Comparison of ENCODE assay signal across 8 cellular contexts in the genomic region with DNA sequence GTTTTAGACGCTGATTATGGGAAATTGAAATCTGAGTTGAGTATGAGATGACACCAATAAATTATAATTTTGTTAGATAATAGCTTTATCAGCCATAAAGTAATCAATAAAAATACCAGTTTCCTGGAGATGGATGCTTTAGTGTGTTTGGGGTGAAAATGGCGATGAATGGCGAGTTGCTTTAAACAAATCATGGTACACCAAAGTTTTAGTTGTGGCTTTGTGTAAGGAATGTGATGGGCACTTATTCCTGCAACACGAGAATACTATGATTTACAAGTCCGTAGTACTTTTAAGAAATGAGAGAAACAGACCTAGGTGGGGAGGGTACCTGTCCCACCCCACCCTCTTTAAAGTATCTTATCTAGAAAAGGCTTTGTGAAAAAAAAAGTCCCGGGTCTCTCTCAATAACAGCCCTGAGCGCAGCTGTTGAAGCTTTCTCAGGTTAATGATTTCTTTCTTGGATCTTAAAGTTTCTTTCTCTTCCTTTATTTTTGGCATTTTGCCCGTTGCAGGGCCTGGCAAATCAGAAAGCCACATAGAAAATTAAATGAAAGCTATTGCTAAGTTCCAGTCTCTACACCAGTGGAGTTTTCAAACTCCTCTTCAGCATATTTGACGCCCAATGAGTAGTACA. TPM values are rescaled to one million over a fixed set of nuclear protein-coding genes. Genes with fewer than 3 reads are reported as not detected.
DNase-seq lines count a peak whose midpoint lies in the region; ATAC-seq, FAIRE-seq and TF ChIP-seq lines count a peak whose summit lies in the region.

No MANE protein-coding gene starts in this region.

- 12 to 17% methylated on average over 9 of the region's 9 CpGs for WGBS in pancreas, 2 donors

- H3K27me3 ChIP-seq in pancreas: no peaks in the 10 kb centered on the region

- no peaks in the 10 kb centered on the region for H3K36me3 ChIP-seq in pancreas

- FAIRE-seq in pancreas (lab: Jason Lieb, UNC): no peak

- H3K27ac ChIP-seq in 22Rv1: peak overlapping the region; percentile 99
- peak overlapping the region; percentile 75 to 90 (median 82) for H3K27ac ChIP-seq in pancreas

- peaks cover 6 to 21% (median 10%) of the 10 kb centered on the region in 3 donors for H3K4me1 ChIP-seq in pancreas

- intact Hi-C loops in pancreas (cut with DNase I): loop anchor here in 2 of 3 donors (5.0 to 10.0 kb wide), 2 partner anchors 316 to 554 kb away; no protein-coding TSS in a partner anchor

- peak in 1 of 4 donors; percentile 2 for ATAC-seq in pancreas
- no peak for ATAC-seq in HG03565 (IDR thresholded peaks at IDR 0.05; ENCODE audit: unreplicated experiment)

- H3K4me3 ChIP-seq in GM12875 (ENCODE audit: low read depth, low read length) (peak overlapping the region; percentile 98), epithelial cell of esophagus (ENCODE audit: low read length) (peak overlapping the region; percentile 61), pancreas (peak overlapping the region; percentile 43 to 69 (median 54))

- no peak for TF ChIP-seq CTCF in 22Rv1 (IDR thresholded peaks at IDR 0.05)
- TF ChIP-seq CTCF in GM12875 (IDR thresholded peaks at IDR 0.05; ENCODE audit: borderline replicate concordance, insufficient read depth, low read depth, low read length): no peak
- TF ChIP-seq CTCF in epithelial cell of esophagus (IDR thresholded peaks at IDR 0.05; ENCODE audit: insufficient read depth, low read depth, low read length, missing control alignments): no peak
- TF ChIP-seq CTCF in pancreas (IDR thresholded peaks at IDR 0.05): no peak

- DNase-seq in RKO (ENCODE audit: low spot score) (peak; percentile 80), epithelial cell of esophagus (ENCODE audit: low read depth) (peak; percentile 36), pancreas (peak in 2 of 6 donors; percentile 19 to 27), activated gamma-delta T cell treated with Interleukin-2 at 50 U/mL for 16 hours (no peak), NCI-H187 (lab: John Stamatoyannopoulos, UW) (no peak)

- no peaks in the 10 kb centered on the region for H3K9me3 ChIP-seq in pancreas

RNA-seq across cellular contexts. Expression of a gene that starts 1.5 kb away (rescaled TPM):
- total RNA-seq in pancreas: 1 to 10 TPM in 4 of 6 donors, under 1 TPM in 2; 0.24 to 3.0 (median 2.1) TPM
- under 1 TPM; 0.16 to 0.27 TPM for polyA plus RNA-seq in pancreas

RNA-seq across cellular contexts. Expression of a gene that starts 40.8 kb away (rescaled TPM):
- 10 to 100 TPM; 19.4 to 27.9 (median 21.7) TPM for total RNA-seq in pancreas
- polyA plus RNA-seq in pancreas: 10 to 100 TPM; 18.9 to 51.3 TPM

Comparison
In these comparisons a context has a peak if more than half of its experiments do, and no peak if none do; other contexts are left out.
1. DNase-seq: peak in RKO (single experiment) and epithelial cell of esophagus (single experiment); none in activated gamma-delta T cell treated with Interleukin-2 at 50 U/mL for 16 hours (single experiment) and NCI-H187 (0 of 2).
2. Peak in every context shown above with its lines, with median percentiles within 50 percentile points of each other: H3K4me3 ChIP-seq.